ENCODE assay signal across 14 cellular contexts in the genomic region with DNA sequence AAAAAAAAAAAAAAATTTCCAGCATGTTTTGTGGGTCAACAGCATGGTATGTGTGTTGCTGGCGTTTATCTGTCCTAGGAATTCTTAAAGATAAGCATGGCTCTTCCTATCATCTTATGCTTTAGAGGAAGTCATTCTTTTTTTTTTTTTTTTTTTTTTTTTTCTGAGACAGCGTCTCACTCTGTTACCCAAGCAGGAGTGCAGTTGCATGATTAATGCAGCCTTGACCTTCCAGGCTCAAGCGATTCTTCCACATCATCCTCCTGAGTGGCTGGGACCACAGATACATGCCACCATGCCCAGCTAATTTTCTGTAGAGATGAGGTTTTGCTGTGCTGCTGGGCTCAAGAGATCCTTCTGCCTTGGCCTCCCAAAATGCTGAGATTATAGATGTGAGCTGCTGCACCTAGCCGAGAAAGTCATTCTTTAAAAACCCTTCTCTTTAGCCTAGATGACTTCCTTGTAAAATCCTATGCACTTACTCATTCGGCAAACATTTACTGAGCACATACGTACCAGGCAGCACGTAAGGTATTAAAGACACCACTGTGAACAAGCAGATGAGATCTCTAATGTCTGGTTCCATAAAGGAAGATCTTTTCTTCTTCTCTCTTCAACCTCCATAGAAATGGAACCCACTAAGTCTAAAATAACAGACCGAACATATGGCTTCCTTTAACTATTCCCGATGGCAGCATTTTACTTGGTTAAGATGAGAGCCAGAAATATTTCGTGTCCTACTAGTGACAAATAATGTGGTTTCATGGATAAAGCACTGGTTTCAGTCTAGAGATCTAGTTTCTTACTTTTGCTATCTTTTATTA.
DNase-seq lines count a peak whose midpoint lies in the region; TF ChIP-seq lines count a peak whose summit lies in the region.
"Had no signal": no experiment of that assay in that cellular context is flagged by ENCODE, and none has a peak within 500 bp of the region (broad histone marks: within the 10 kb centered on the region; RNA-seq: fewer than 3 reads in every experiment).

No MANE protein-coding gene starts in this region.

- H3K9me3 ChIP-seq in transverse colon (no peaks in the 10 kb centered on the region), thyroid gland (no peaks in the 10 kb centered on the region)
- H3K9me3 ChIP-seq: heart right ventricle had no signal

- H3K4me1 ChIP-seq in transverse colon: peaks cover 11 to 53% (median 28%) of the 10 kb centered on the region in 4 donors
- peaks cover 22 to 35% of the 10 kb centered on the region in 2 donors for H3K4me1 ChIP-seq in thyroid gland

- in situ Hi-C loops in transverse colon (cut with MboI; ENCODE audit: low pct_ligation_motif_present in 1 of 4, low pct_unique_long_range_greater_than_20kb in 1 of 4, low sequenced_read_pairs in 3 of 4): loop anchor here in 1 of 4 donors (25.0 kb wide), 1 partner anchor 93 kb away; no protein-coding TSS in a partner anchor

- no peak for TF ChIP-seq EP300 in transverse colon (IDR thresholded peaks at IDR 0.05; ENCODE audit: low read depth)

- H3K4me3 ChIP-seq in transverse colon: no peak overlapping the region
- no peak overlapping the region for H3K4me3 ChIP-seq in thyroid gland (replicated peaks in 1 of 3)
- H3K4me3 ChIP-seq: heart right ventricle had no signal

- H3K27ac ChIP-seq in transverse colon: peak overlapping the region; percentile 50 to 76 (median 71)
- no peak overlapping the region for H3K27ac ChIP-seq in thyroid gland
- H3K27ac ChIP-seq: heart right ventricle had no signal

- TF ChIP-seq POLR2A in transverse colon (IDR thresholded peaks at IDR 0.05) (peak; percentile 25), thyroid gland (IDR thresholded peaks at IDR 0.05) (no peak)

- H3K27me3 ChIP-seq in transverse colon (no peaks in the 10 kb centered on the region), thyroid gland (no peaks in the 10 kb centered on the region)
- H3K27me3 ChIP-seq: heart right ventricle had no signal

- no peak for TF ChIP-seq CTCF in transverse colon (IDR thresholded peaks at IDR 0.05)
- TF ChIP-seq CTCF in thyroid gland (IDR thresholded peaks at IDR 0.05): no peak

- intact Hi-C loops in transverse colon (cut with DNase I; ENCODE audit: low total_unique reads): loop anchor here (10.0 kb wide), 2 partner anchors 86 to 94 kb away; no protein-coding TSS in a partner anchor
- intact Hi-C loops in thyroid gland (cut with DNase I): loop anchor here (10.0 kb wide), 1 partner anchor 114 kb away; no protein-coding TSS in a partner anchor

- DNase-seq in HK-2 (ENCODE audit: unreplicated experiment): peak; percentile 75
- DNase-seq in T1000 (lab: John Stamatoyannopoulos, UW): peak; percentile 55
- peak; percentile 89 for DNase-seq in glomerular visceral epithelial cell (ENCODE audit: extremely low spot score)
- DNase-seq in transverse colon: no peak
- no peak for DNase-seq in thyroid gland
- DNase-seq in activated CD4-positive, alpha-beta T cell treated with anti-CD3 and anti-CD28 coated beads, Interleukin-2, amount 50 U/mL, for 48 hours: no peak
- DNase-seq in Kasumi-1 (lab: John Stamatoyannopoulos, UW): no peak
- no peak for DNase-seq in GM03348 (ENCODE audit: low spot score)
- DNase-seq: activated CD4-positive, alpha-beta memory T cell treated with anti-CD3 and anti-CD28 coated beads, Interleukin-2, amount 10 ng/mL, durations not matched to agents 7 days and 5 days; activated naive CD4-positive, alpha-beta T cell treated with anti-CD3 and anti-CD28 coated beads for 36 hours; dermis blood vessel endothelial cell; DMS79 treated with DMSO at 0.1 percent for 48 hours; heart right ventricle; T-helper 17 cell had no signal

- 66% methylated on average over 7 to 10 of the region's 10 CpGs for WGBS in transverse colon (ENCODE audit: low coverage in 1 of 2), 2 donors
- 93 to 96% methylated on average over 10 of the region's 10 CpGs for WGBS in thyroid gland, 2 donors

- H3K36me3 ChIP-seq in transverse colon: no peaks in the 10 kb centered on the region
- H3K36me3 ChIP-seq in thyroid gland: no peaks in the 10 kb centered on the region

Comparison
In these comparisons a context has a peak if more than half of its experiments do, and no peak if none do; other contexts are left out.
1. DNase-seq: peak in HK-2 (single experiment), T1000 (single experiment) and glomerular visceral epithelial cell (single experiment); none in transverse colon (single experiment), thyroid gland (0 of 2), activated CD4-positive, alpha-beta T cell treated with anti-CD3 and anti-CD28 coated beads, Interleukin-2, amount 50 U/mL, for 48 hours (0 of 2), Kasumi-1 (0 of 2) and GM03348 (single experiment).
2. H3K27ac ChIP-seq: peak in transverse colon (4 of 4); none in thyroid gland (0 of 3).